Comparison of ENCODE assay signal across 9 cellular contexts in genomic region chr6:105810105-105810921, GRCh38.
DNase-seq lines count a peak whose midpoint lies in the region; ATAC-seq and TF ChIP-seq lines count a peak whose summit lies in the region.
"Had no signal": no experiment of that assay in that cellular context is flagged by ENCODE, and none has a peak within 500 bp of the region (broad histone marks: within the 10 kb centered on the region; RNA-seq: fewer than 3 reads in every experiment).

No MANE protein-coding gene starts in this region.

- H2BK5ac ChIP-seq in H9 (ENCODE audit: insufficient read length, low read length): no peak overlapping the region

- no peaks in the 10 kb centered on the region; a peak in 1 of 5 replicates for H3K9me3 Mint-ChIP-seq in H9

- no peak overlapping the region for H3K4ac ChIP-seq in H9 (ENCODE audit: low read depth, low read length)

- peak overlapping the region in 1 of 3 experiments; percentile 80; a peak in 1 of 7 replicates for H3K27ac Mint-ChIP-seq in H9

- no peak overlapping the region for H2BK12ac ChIP-seq in H9 (ENCODE audit: insufficient read length, low read depth, low read length)

- no CpG with 5 or more reads among the region's 4 CpGs for WGBS in H9 (ENCODE audit: extremely low coverage, insufficient read length, low lambda C conversion rate)

- DNase-seq in EH (ENCODE audit: low read depth) (peak; percentile 95), H9 (no peak), NCI-H1694 treated with DMSO at 0.1 percent for 48 hours (lab: John Stamatoyannopoulos, UW) (peak; percentile 89), hepatic stellate cell (ENCODE audit: low spot score) (peak; percentile 48), NCI-H187 treated with DMSO at 0.1 percent for 48 hours (lab: John Stamatoyannopoulos, UW) (no peak)
- peak; percentile 65 for DNase-seq in activated T-cell treated with anti-CD3 and anti-CD28 coated beads, Interleukin-2, amount 50 U/mL, for 48 hours
- DNase-seq in stimulated activated CD8-positive, alpha-beta memory T cell treated with anti-CD3 and anti-CD28 coated beads, Interleukin-4, amount 100 ng/mL, for 24 hours (ENCODE audit: low read depth): peak; percentile 18

- no peak overlapping the region for H2BK20ac ChIP-seq in H9 (ENCODE audit: low read depth, low read length, poor library complexity, severe bottlenecking)

- no peaks in the 10 kb centered on the region for H3K79me1 ChIP-seq in H9 (ENCODE audit: insufficient read depth, low read depth, low read length, poor library complexity, severe bottlenecking)

- H3K23me2 ChIP-seq in H9 (ENCODE audit: insufficient read length, low read depth, low read length, poor library complexity, severe bottlenecking): no peaks in the 10 kb centered on the region

- H3K9me3 ChIP-seq in H9 (ENCODE audit: control insufficient read depth, low read depth, low read length): no peaks in the 10 kb centered on the region

- peaks cover 10% of the 10 kb centered on the region in 2 experiments for H3K4me1 Mint-ChIP-seq in H9

- H2AFZ ChIP-seq in H9 (ENCODE audit: low read length): peak overlapping the region; percentile 54

- no peaks in the 10 kb centered on the region for H3K27me3 ChIP-seq in H9 (ENCODE audit: insufficient read depth, low read length)

- H4K20me1 ChIP-seq in H9 (ENCODE audit: control insufficient read depth, insufficient read depth, insufficient read length): no peaks in the 10 kb centered on the region

- no peak for TF ChIP-seq CTCF in H9 (conservative IDR thresholded peaks at IDR 0.05)

- no peaks in the 10 kb centered on the region for H3K27me3 Mint-ChIP-seq in H9 (ENCODE audit: low read depth)

- H4K5ac ChIP-seq in H9 (ENCODE audit: insufficient read length, low read depth, low read length): no peak overlapping the region

- ATAC-seq in GM21515 (IDR thresholded peaks at IDR 0.05; ENCODE audit: unreplicated experiment): no peak

- no peak overlapping the region for H3T11ph ChIP-seq in H9 (ENCODE audit: low read length)

- H3K23ac ChIP-seq in H9 (ENCODE audit: insufficient read length, low read depth, low read length): no peak overlapping the region

- no peak overlapping the region for H2BK120ac ChIP-seq in H9 (ENCODE audit: low read depth, low read length, poor library complexity, severe bottlenecking)

- H3K9ac ChIP-seq in H9 (ENCODE audit: extremely low read depth, insufficient read length, low read length): no peak overlapping the region

- H2BK15ac ChIP-seq in H9 (ENCODE audit: low read depth, low read length): no peak overlapping the region

- no peak overlapping the region for H3K27ac ChIP-seq in H9 (ENCODE audit: insufficient read length, low read depth, low read length)
- H3K27ac ChIP-seq: VCaP had no signal

- H3K4me2 ChIP-seq in H9 (ENCODE audit: insufficient read depth, insufficient read length, low read length): no peak overlapping the region

- no peak overlapping the region for H4K8ac ChIP-seq in H9 (replicated peaks; ENCODE audit: insufficient read length, low read depth, low read length)

- H3K79me2 ChIP-seq in H9 (ENCODE audit: insufficient read depth, low read length): 0 out of 2 replicates have a peak, but pooled peaks cover 1% of the 10 kb centered on the region

- no peak overlapping the region for H3K14ac ChIP-seq in H9 (ENCODE audit: insufficient read depth, low read length)

- no peak overlapping the region for H2AK5ac ChIP-seq in H9 (ENCODE audit: insufficient read length, low read length)

- H3K4me1 ChIP-seq in H9 (ENCODE audit: insufficient read depth, low read length): peaks cover 3% of the 10 kb centered on the region; the same call in 1 of the 2 replicates

- H3K56ac ChIP-seq in H9 (ENCODE audit: insufficient read length, low read depth, low read length): no peak overlapping the region

- H3K18ac ChIP-seq in H9 (ENCODE audit: insufficient read length, low read depth, low read length): no peak overlapping the region

- H4K91ac ChIP-seq in H9 (ENCODE audit: insufficient read length, low read depth, low read length): no peak overlapping the region

- no peaks in the 10 kb centered on the region for H3K36me3 Mint-ChIP-seq in H9 (ENCODE audit: insufficient read depth in 1 of 3, low read depth in 3 of 3)

- H3K4me3 Mint-ChIP-seq in H9: no peak overlapping the region

Comparison
In these comparisons a context has a peak if more than half of its experiments do, and no peak if none do; other contexts are left out.
1. DNase-seq: peak in EH (single experiment), NCI-H1694 treated with DMSO at 0.1 percent for 48 hours (single experiment), activated T-cell treated with anti-CD3 and anti-CD28 coated beads, Interleukin-2, amount 50 U/mL, for 48 hours (2 of 2), hepatic stellate cell (single experiment) and stimulated activated CD8-positive, alpha-beta memory T cell treated with anti-CD3 and anti-CD28 coated beads, Interleukin-4, amount 100 ng/mL, for 24 hours (single experiment); none in H9 (single experiment) and NCI-H187 treated with DMSO at 0.1 percent for 48 hours (single experiment).